In the genomic region with DNA sequence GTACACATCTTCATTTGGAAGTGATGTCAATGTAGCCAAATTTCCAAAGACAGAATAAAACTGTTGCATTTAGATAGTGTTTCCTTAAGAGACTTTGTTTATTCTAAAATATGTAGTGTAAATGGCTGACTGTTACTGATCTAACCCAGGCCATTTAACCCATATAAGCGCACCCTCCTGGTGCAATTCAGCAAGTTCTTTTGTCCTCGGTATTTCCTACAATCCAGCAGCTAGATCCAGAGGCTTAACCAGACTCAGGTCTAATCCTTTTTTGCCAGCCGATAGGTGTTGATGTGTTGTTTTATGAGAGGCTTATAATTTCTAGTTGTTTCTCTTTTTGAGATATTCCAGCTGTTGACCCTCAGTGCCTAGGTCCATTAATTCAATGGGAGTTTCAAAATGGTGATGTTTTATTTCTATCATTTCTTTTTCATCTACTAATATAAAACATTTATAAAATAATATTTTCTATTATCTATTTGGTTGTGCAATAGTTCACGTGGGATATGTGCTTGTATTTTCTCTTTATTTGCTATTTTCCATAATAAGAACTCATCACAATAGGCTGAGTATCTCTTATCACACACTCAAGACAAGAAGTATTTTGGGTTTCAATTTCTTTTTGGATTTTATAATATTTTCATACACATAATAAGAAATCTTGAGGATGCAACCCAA, we compare ENCODE assay signal across 14 cellular contexts.
"Had no signal": no experiment of that assay in that cellular context is flagged by ENCODE, and none has a peak within 500 bp of the region (broad histone marks: within the 10 kb centered on the region; RNA-seq: fewer than 3 reads in every experiment).

No MANE protein-coding gene starts in this region.

- H3K4me3 ChIP-seq: dorsolateral prefrontal cortex, lower lobe of right lung, upper lobe of right lung had no signal

- H3K36me3 ChIP-seq: brain microvascular endothelial cell, upper lobe of right lung had no signal

- H3K27me3 Mint-ChIP-seq: progenitor cell of endocrine pancreas had no signal

- DNase-seq: activated naive CD4-positive, alpha-beta T cell treated with anti-CD3 and anti-CD28 coated beads, Interleukin-2, amount 50 U/mL, for 16 hours; amygdala; brain microvascular endothelial cell; cerebellar nuclear complex; dorsolateral prefrontal cortex; kidney glomerular epithelial cell; lower lobe of right lung; naive B cell; stimulated activated naive CD4-positive, alpha-beta T cell treated with Interleukin-2 at 50 U/mL for 16 hours; upper lobe of right lung had no signal

- H3K36me3 Mint-ChIP-seq: naive B cell had no signal

- H3K27ac Mint-ChIP-seq: naive B cell had no signal

- H3K27ac ChIP-seq: dorsolateral prefrontal cortex had no signal

- H3K9me3 ChIP-seq: lower lobe of right lung, upper lobe of right lung had no signal

- H3K27me3 ChIP-seq: brain microvascular endothelial cell, dorsolateral prefrontal cortex, upper lobe of right lung had no signal

- FAIRE-seq: endometrium, frontal cortex had no signal

- H3K4me3 Mint-ChIP-seq: naive B cell had no signal

- ATAC-seq: activated CD4-positive, CD25-positive, alpha-beta regulatory T cell treated with anti-CD3 and anti-CD28 coated beads, Interleukin-2, amount 50 U/mL, for 24 hours; lower lobe of right lung had no signal
